Comparison of ENCODE assay signal across 17 cellular contexts in the genomic region with DNA sequence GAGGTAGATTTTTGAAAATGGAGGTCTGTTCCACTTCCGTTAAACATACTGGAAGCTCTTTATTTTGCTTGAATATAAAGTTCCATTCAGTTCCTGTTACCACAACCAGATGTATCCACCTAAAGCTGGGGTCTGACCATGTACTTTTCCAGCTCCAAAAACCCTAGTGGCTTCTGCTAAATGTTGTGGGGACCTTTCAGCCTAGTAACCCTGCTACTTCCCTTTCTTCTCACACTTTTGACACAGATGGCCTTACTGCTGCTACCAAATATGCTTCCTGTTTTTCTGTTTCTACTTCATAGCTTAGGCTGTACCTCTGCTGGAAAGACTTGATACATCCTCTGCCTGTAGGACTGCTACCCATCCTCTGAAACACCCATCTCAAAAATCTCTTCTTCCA.
"Had no signal": no experiment of that assay in that cellular context is flagged by ENCODE, and none has a peak within 500 bp of the region (broad histone marks: within the 10 kb centered on the region; RNA-seq: fewer than 3 reads in every experiment).

No MANE protein-coding gene starts in this region.

- H3K9me3 ChIP-seq: ovary had no signal

- H3K4me3 ChIP-seq: cardiac muscle cell, hepatocyte, ovary, psoas muscle, skin epidermis, tibial nerve, uterus had no signal

- H3K4me1 ChIP-seq: psoas muscle, tibial nerve had no signal

- H3K27ac ChIP-seq: cardiac muscle cell, hepatocyte, ovary, psoas muscle, skin epidermis, tibial nerve, uterus had no signal

- H3K27me3 ChIP-seq: cardiac muscle cell, hepatocyte, ovary, tibial nerve, uterus had no signal

- DNase-seq: activated CD4-positive, alpha-beta T cell treated with anti-CD3 and anti-CD28 coated beads for 36 hours; activated CD4-positive, alpha-beta T cell treated with anti-CD3 and anti-CD28 coated beads, Interleukin-2, amount 50 U/mL, for 48 hours; dermis blood vessel endothelial cell; effector memory CD4-positive, alpha-beta T cell; left cardiac atrium; mesendoderm; naive thymus-derived CD8-positive, alpha-beta T cell; ovary; psoas muscle; right cardiac atrium; stimulated activated CD4-positive, alpha-beta T cell treated with anti-CD3 and anti-CD28 coated beads, Interleukin-2, amount 100 ng/mL, for 48 hours; uterus had no signal

- ATAC-seq: activated CD4-positive, alpha-beta T cell treated with anti-CD3 and anti-CD28 coated beads for 36 hours; left cardiac atrium; naive thymus-derived CD8-positive, alpha-beta T cell; psoas muscle; right cardiac atrium; WTC11 had no signal

- H3K36me3 ChIP-seq: cardiac muscle cell, ovary, tibial nerve, uterus had no signal
